ENCODE assay signal across 19 cellular contexts in the genomic region with DNA sequence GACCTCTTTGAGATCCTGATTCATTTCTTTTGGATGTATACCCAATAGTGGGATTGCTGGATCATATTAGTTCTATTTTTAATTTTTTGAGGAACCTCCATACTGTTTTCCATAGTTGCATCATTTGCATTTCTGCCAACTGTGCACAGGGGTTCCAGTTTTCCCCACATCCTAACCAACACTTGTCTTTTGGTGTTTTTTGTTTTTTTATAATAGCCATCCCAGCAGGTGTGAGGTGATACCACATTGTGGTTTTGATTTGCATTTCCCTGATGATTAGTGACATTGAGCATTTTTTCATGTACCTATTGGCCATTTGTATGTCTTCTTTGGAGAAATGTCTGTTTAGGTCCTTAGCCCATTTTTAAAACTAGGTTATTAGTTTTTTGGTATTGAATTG. TPM values are rescaled to one million over a fixed set of nuclear protein-coding genes. Genes with fewer than 3 reads are reported as not detected.
DNase-seq lines count a peak whose midpoint lies in the region; ATAC-seq, FAIRE-seq and TF ChIP-seq lines count a peak whose summit lies in the region.
"Had no signal": no experiment of that assay in that cellular context is flagged by ENCODE, and none has a peak within 500 bp of the region (broad histone marks: within the 10 kb centered on the region; RNA-seq: fewer than 3 reads in every experiment).

No MANE protein-coding gene starts in this region.

- no peaks in the 10 kb centered on the region for H3K27me3 Mint-ChIP-seq in activated CD4-positive, alpha-beta T cell treated with anti-CD3 and anti-CD28 coated beads, Interleukin-2, amount 10 ng/mL, durations not matched to agents 24 days and 14 days
- H3K27me3 Mint-ChIP-seq in central memory CD8-positive, alpha-beta T cell = no peaks in the 10 kb centered on the region
- H3K27me3 Mint-ChIP-seq in naive thymus-derived CD8-positive, alpha-beta T cell = no peaks in the 10 kb centered on the region
- H3K27me3 Mint-ChIP-seq in activated CD8-positive, alpha-beta T cell treated with anti-CD3 and anti-CD28 coated beads for 36 hours = no peaks in the 10 kb centered on the region

- CTCF ChIA-PET in activated CD8-positive, alpha-beta T cell treated with anti-CD3 and anti-CD28 coated beads for 36 hours (lab: Charles Lee) = interaction anchor here (1.4 to 2.6 kb wide), 3 partner anchors 10 to 110 kb away, joined by 4 to 20 read pairs (median 5); no protein-coding TSS in a partner anchor

- DNase-seq in activated CD4-positive, alpha-beta T cell treated with anti-CD3 and anti-CD28 coated beads, Interleukin-2, amount 10 ng/mL, durations not matched to agents 24 days and 14 days = no peak
- DNase-seq in activated CD4-positive, alpha-beta T cell treated with anti-CD3 and anti-CD28 coated beads for 4 hours = no peak
- DNase-seq in GM18507 (ENCODE audit: extremely low spot score, insufficient read length, low read depth) (no peak), OCI-M1 (lab: John Stamatoyannopoulos, UW) (no peak)
- no peak for DNase-seq in central memory CD8-positive, alpha-beta T cell (ENCODE audit: low spot score in 2 of 2)
- DNase-seq in naive thymus-derived CD8-positive, alpha-beta T cell = no peak
- no peak for DNase-seq in activated CD8-positive, alpha-beta T cell treated with anti-CD3 and anti-CD28 coated beads for 36 hours
- DNase-seq: activated CD4-positive, CD25-positive, alpha-beta regulatory T cell; effector memory CD4-positive, alpha-beta T cell; GOT3; NCI-H1417 treated with DMSO at 0.1 percent for 48 hours; SHP77; stimulated activated CD4-positive, alpha-beta T cell treated with anti-CD3 and anti-CD28 coated beads, Interleukin-4, amount 100 ng/mL, for 4 hours; substantia nigra had no signal

- peaks cover 52% of the 10 kb centered on the region for H3K4me1 Mint-ChIP-seq in activated CD4-positive, alpha-beta T cell treated with anti-CD3 and anti-CD28 coated beads, Interleukin-2, amount 10 ng/mL, durations not matched to agents 24 days and 14 days
- H3K4me1 Mint-ChIP-seq in central memory CD8-positive, alpha-beta T cell = peaks cover 73% of the 10 kb centered on the region
- peaks cover 27 to 66% (median 56%) of the 10 kb centered on the region in 4 donors for H3K4me1 Mint-ChIP-seq in naive thymus-derived CD8-positive, alpha-beta T cell
- H3K4me1 Mint-ChIP-seq in activated CD8-positive, alpha-beta T cell treated with anti-CD3 and anti-CD28 coated beads for 36 hours (ENCODE audit: low read depth) = peaks cover 76% of the 10 kb centered on the region

- peaks cover 8% of the 10 kb centered on the region for H3K9me3 Mint-ChIP-seq in activated CD4-positive, alpha-beta T cell treated with anti-CD3 and anti-CD28 coated beads, Interleukin-2, amount 10 ng/mL, durations not matched to agents 24 days and 14 days
- no peaks in the 10 kb centered on the region for H3K9me3 Mint-ChIP-seq in central memory CD8-positive, alpha-beta T cell
- no peaks in the 10 kb centered on the region for H3K9me3 Mint-ChIP-seq in naive thymus-derived CD8-positive, alpha-beta T cell
- H3K9me3 Mint-ChIP-seq in activated CD8-positive, alpha-beta T cell treated with anti-CD3 and anti-CD28 coated beads for 36 hours = peaks cover 7% of the 10 kb centered on the region

- H3K79me2 ChIP-seq in OCI-LY3 (ENCODE audit: low read length) = no peaks in the 10 kb centered on the region

- FAIRE-seq in GM18507 (lab: Jason Lieb, UNC) = peak; percentile 75
- FAIRE-seq: A204.1 had no signal

- peaks cover 10% of the 10 kb centered on the region; the same call in 1 of the 2 replicates for H3K9me3 ChIP-seq in OCI-LY3 (ENCODE audit: insufficient read depth, low read length)
- H3K9me3 ChIP-seq: BLaER1 had no signal

- peaks cover 49% of the 10 kb centered on the region for H3K36me3 Mint-ChIP-seq in activated CD4-positive, alpha-beta T cell treated with anti-CD3 and anti-CD28 coated beads, Interleukin-2, amount 10 ng/mL, durations not matched to agents 24 days and 14 days (ENCODE audit: low read depth)
- peaks cover 16% of the 10 kb centered on the region for H3K36me3 Mint-ChIP-seq in central memory CD8-positive, alpha-beta T cell (ENCODE audit: insufficient read depth)
- peaks cover 10 to 62% (median 33%) of the 10 kb centered on the region in 3 donors for H3K36me3 Mint-ChIP-seq in naive thymus-derived CD8-positive, alpha-beta T cell
- H3K36me3 Mint-ChIP-seq in activated CD8-positive, alpha-beta T cell treated with anti-CD3 and anti-CD28 coated beads for 36 hours (ENCODE audit: low read depth) = peaks cover 53% of the 10 kb centered on the region

- no peak overlapping the region for H3K4me3 Mint-ChIP-seq in activated CD4-positive, alpha-beta T cell treated with anti-CD3 and anti-CD28 coated beads, Interleukin-2, amount 10 ng/mL, durations not matched to agents 24 days and 14 days
- H3K4me3 Mint-ChIP-seq in central memory CD8-positive, alpha-beta T cell = peak overlapping the region; percentile 21
- H3K4me3 Mint-ChIP-seq in naive thymus-derived CD8-positive, alpha-beta T cell = no peak overlapping the region
- H3K4me3 Mint-ChIP-seq in activated CD8-positive, alpha-beta T cell treated with anti-CD3 and anti-CD28 coated beads for 36 hours = no peak overlapping the region

- peaks cover 57% of the 10 kb centered on the region for H3K4me1 ChIP-seq in OCI-LY3 (ENCODE audit: low read length)

- no peak overlapping the region for H3K27ac ChIP-seq in OCI-LY3 (ENCODE audit: low read length)
- H3K27ac ChIP-seq: BLaER1 had no signal

- peaks cover 13% of the 10 kb centered on the region for H3K36me3 ChIP-seq in OCI-LY3 (replicated peaks; ENCODE audit: low read depth, low read length)

- POLR2A ChIA-PET in naive thymus-derived CD8-positive, alpha-beta T cell (lab: Charles Lee) = interaction anchor here (1.3 kb wide), 1 partner anchor 36 kb away, joined by 3 read pairs; no protein-coding TSS in a partner anchor
- POLR2A ChIA-PET in activated CD8-positive, alpha-beta T cell treated with anti-CD3 and anti-CD28 coated beads for 36 hours (lab: Charles Lee) = interaction anchor here (1.7 kb wide), 1 partner anchor 29 kb away, joined by 5 read pairs; no protein-coding TSS in a partner anchor

- intact Hi-C loops in activated CD4-positive, alpha-beta T cell treated with anti-CD3 and anti-CD28 coated beads, Interleukin-2, amount 10 ng/mL, durations not matched to agents 24 days and 14 days (cut with micrococcal nuclease) = no loop called here
- intact Hi-C loops in activated CD8-positive, alpha-beta T cell treated with anti-CD3 and anti-CD28 coated beads for 36 hours (cut with micrococcal nuclease) = no loop called here

- H3K4me2 ChIP-seq in OCI-LY3 (ENCODE audit: low read length) = peak overlapping the region; percentile 51
- H3K4me2 ChIP-seq: BLaER1 had no signal

- TF ChIP-seq CTCF in OCI-LY3 (IDR thresholded peaks at IDR 0.05; ENCODE audit: low read depth, low read length) = no peak
- no peak for TF ChIP-seq CTCF in activated CD8-positive, alpha-beta T cell treated with anti-CD3 and anti-CD28 coated beads for 36 hours (IDR thresholded peaks at IDR 0.05)

- 0 out of 2 replicates have a peak, but pooled peaks cover 5% of the 10 kb centered on the region for H3K27me3 ChIP-seq in OCI-LY3 (ENCODE audit: low read depth, low read length)
- H3K27me3 ChIP-seq: BLaER1 had no signal

- no peak overlapping the region for H2AFZ ChIP-seq in OCI-LY3 (ENCODE audit: low read depth, low read length)

- H4K20me1 ChIP-seq in OCI-LY3 (ENCODE audit: insufficient read depth, low read length) = no peaks in the 10 kb centered on the region

- peak overlapping the region; percentile 6; the same call in 1 of the 2 replicates for H3K4me3 ChIP-seq in OCI-LY3 (ENCODE audit: low read length)
- H3K4me3 ChIP-seq: BLaER1, smooth muscle cell had no signal

- ATAC-seq in central memory CD8-positive, alpha-beta T cell (replicated peaks; ENCODE audit: extremely low read depth, poor library complexity, severe bottlenecking) = no peak
- ATAC-seq in naive thymus-derived CD8-positive, alpha-beta T cell = no peak
- no peak for ATAC-seq in activated CD8-positive, alpha-beta T cell treated with anti-CD3 and anti-CD28 coated beads for 36 hours
- ATAC-seq: left lobe of liver had no signal

- peak overlapping the region; percentile 59 for H3K27ac Mint-ChIP-seq in activated CD4-positive, alpha-beta T cell treated with anti-CD3 and anti-CD28 coated beads, Interleukin-2, amount 10 ng/mL, durations not matched to agents 24 days and 14 days
- peak overlapping the region; percentile 60 for H3K27ac Mint-ChIP-seq in central memory CD8-positive, alpha-beta T cell (ENCODE audit: low read depth)
- H3K27ac Mint-ChIP-seq in naive thymus-derived CD8-positive, alpha-beta T cell = peak overlapping the region in 5 of 10 donors; percentile 27 to 91 (median 63)
- no peak overlapping the region for H3K27ac Mint-ChIP-seq in activated CD8-positive, alpha-beta T cell treated with anti-CD3 and anti-CD28 coated beads for 36 hours

- H3K9ac ChIP-seq in OCI-LY3 (ENCODE audit: low read length) = no peak overlapping the region
- H3K9ac ChIP-seq: BLaER1 had no signal

RNA-seq across cellular contexts. Expression of a gene that starts 18.8 kb away (rescaled TPM):
- total RNA-seq in activated CD4-positive, alpha-beta T cell treated with anti-CD3 and anti-CD28 coated beads, Interleukin-2, amount 10 ng/mL, durations not matched to agents 24 days and 14 days = 36.8 and 37.1 TPM in 2 replicates
- 10 to 100 TPM in 1 of 2 experiments, 1 to 10 TPM in 1; 8.4 to 10.4 TPM for total RNA-seq in naive thymus-derived CD8-positive, alpha-beta T cell
- 10 to 100 TPM in 2 of 3 donors, 1 to 10 TPM in 1; 9.2 to 35.5 (median 13.1) TPM for polyA plus RNA-seq in naive thymus-derived CD8-positive, alpha-beta T cell
- total RNA-seq in activated CD8-positive, alpha-beta T cell treated with anti-CD3 and anti-CD28 coated beads for 36 hours = 10 to 100 TPM in 1 of 2 experiments, 1 to 10 TPM in 1; 8.6 to 10.0 TPM
